23 cellular contexts compared by ENCODE assay signal in genomic region chr3:102020670-102021069, GRCh38.
"Had no signal": no experiment of that assay in that cellular context is flagged by ENCODE, and none has a peak within 500 bp of the region (broad histone marks: within the 10 kb centered on the region; RNA-seq: fewer than 3 reads in every experiment).

No MANE protein-coding gene starts in this region.

- ATAC-seq: activated CD4-positive, alpha-beta T cell treated with anti-CD3 and anti-CD28 coated beads for 36 hours; activated T-cell treated with anti-CD3 and anti-CD28 coated beads, Interleukin-2, amount 50 U/mL, for 4 hours; gastroesophageal sphincter; heart left ventricle; left ventricle myocardium superior; natural killer cell; stimulated activated naive CD8-positive, alpha-beta T cell treated with anti-CD3 and anti-CD28 coated beads, Interleukin-15, amount 100 ng/mL, for 72 hours had no signal

- H3K9me3 ChIP-seq: prostate gland, tibial artery had no signal

- H3K27ac Mint-ChIP-seq: activated CD4-positive, alpha-beta T cell treated with anti-CD3 and anti-CD28 coated beads for 36 hours; activated T-helper 2 cell treated with anti-CD3 and anti-CD28 coated beads, Interferon-gamma antibody, Interleukin-2, Interleukin-4, amounts not matched to agents 10 μg/mL and 5 μg/mL and 100 μg/mL, durations not matched to agents 14 hours and 24 hours and 36 hours; endodermal cell; natural killer cell; stimulated activated naive CD8-positive, alpha-beta T cell treated with anti-CD3 and anti-CD28 coated beads, Interleukin-15, amount 100 ng/mL, for 72 hours; T-helper 2 cell treated with Interferon-gamma antibody and Interleukin-4, amounts not matched to agents 5 μg/mL and 100 μg/mL, for 36 hours had no signal

- H3K27me3 ChIP-seq: gastroesophageal sphincter, heart left ventricle, tibial artery had no signal

- H3K27ac ChIP-seq: coronary artery, gastroesophageal sphincter, prostate gland, tibial artery, WERI-Rb-1 had no signal

- DNase-seq: activated CD4-positive, alpha-beta T cell treated with anti-CD3 and anti-CD28 coated beads for 36 hours; activated CD4-positive, alpha-beta T cell treated with anti-CD3 and anti-CD28 coated beads, Interleukin-2, amount 50 U/mL, for 4 hours; activated CD8-positive, alpha-beta memory T cell treated with anti-CD3 and anti-CD28 coated beads, Interleukin-2, amount 50 U/mL, for 48 hours; activated naive CD4-positive, alpha-beta T cell; activated T-cell treated with anti-CD3 and anti-CD28 coated beads, Interleukin-2, amount 50 U/mL, for 4 hours; amygdala; cerebellar nuclear complex; endodermal cell; heart left ventricle; left ventricle myocardium superior; mammary epithelial cell; midbrain; natural killer cell; stimulated activated CD4-positive, alpha-beta T cell treated with anti-CD3 and anti-CD28 coated beads, Interleukin-12 subunit alpha, Interleukin-12 subunit beta, amount 100 ng/mL, for 4 hours; stimulated activated CD4-positive, alpha-beta T cell treated with anti-CD3 and anti-CD28 coated beads, Interleukin-4, amount 100 ng/mL, for 4 hours; stimulated activated naive CD8-positive, alpha-beta T cell treated with anti-CD3 and anti-CD28 coated beads, Interleukin-15, amount 100 ng/mL, for 72 hours; tibial artery; WERI-Rb-1 had no signal

- H3K36me3 ChIP-seq: gastroesophageal sphincter, heart left ventricle, prostate gland, tibial artery, WERI-Rb-1 had no signal

- H3K4me1 Mint-ChIP-seq: endodermal cell, natural killer cell had no signal

- H3K9me3 Mint-ChIP-seq: activated T-cell treated with anti-CD3 and anti-CD28 coated beads, Interleukin-2, amount 50 U/mL, for 4 hours; endodermal cell; natural killer cell had no signal

- H3K36me3 Mint-ChIP-seq: natural killer cell had no signal

- H3K4me1 ChIP-seq: prostate gland had no signal

- H3K4me3 Mint-ChIP-seq: activated CD4-positive, alpha-beta T cell treated with anti-CD3 and anti-CD28 coated beads for 36 hours; activated T-cell treated with anti-CD3 and anti-CD28 coated beads, Interleukin-2, amount 50 U/mL, for 4 hours; endodermal cell; natural killer cell; stimulated activated naive CD8-positive, alpha-beta T cell treated with anti-CD3 and anti-CD28 coated beads, Interleukin-15, amount 100 ng/mL, for 72 hours; T-helper 2 cell treated with Interferon-gamma antibody and Interleukin-4, amounts not matched to agents 5 μg/mL and 100 μg/mL, for 36 hours had no signal

- H3K4me3 ChIP-seq: coronary artery, gastroesophageal sphincter, heart left ventricle, prostate gland, tibial artery had no signal
